Comparison of ENCODE assay signal across 21 cellular contexts in the genomic region with DNA sequence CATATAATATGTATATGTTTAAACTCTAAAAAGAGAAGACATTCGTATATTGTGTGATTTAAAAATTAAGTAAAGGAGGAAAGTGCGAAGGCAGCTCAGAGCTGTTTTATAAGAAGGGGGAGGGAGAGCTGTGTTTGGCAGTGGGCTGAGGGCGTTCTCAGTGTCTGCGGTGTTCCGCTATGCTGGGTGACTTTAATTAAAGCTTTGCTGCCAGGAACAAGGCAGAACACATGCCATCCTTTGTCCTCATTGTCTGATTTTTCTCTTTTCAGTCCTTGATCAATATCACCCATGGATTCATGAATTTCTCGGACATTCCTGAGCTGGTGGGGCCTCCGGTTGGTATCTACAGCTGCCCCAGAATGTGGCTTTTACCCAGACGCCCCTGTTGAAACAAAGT.
"Had no signal": no experiment of that assay in that cellular context is flagged by ENCODE, and none has a peak within 500 bp of the region (broad histone marks: within the 10 kb centered on the region; RNA-seq: fewer than 3 reads in every experiment).

No MANE protein-coding gene starts in this region.

- H3K9me3 Mint-ChIP-seq: activated CD4-positive, alpha-beta T cell treated with anti-CD3 and anti-CD28 coated beads, Interleukin-2, amount 10 ng/mL, durations not matched to agents 24 days and 14 days; activated naive CD8-positive, alpha-beta T cell treated with anti-CD3 and anti-CD28 coated beads for 36 hours; activated T-cell treated with anti-CD3 and anti-CD28 coated beads, Interleukin-2, amount 50 U/mL, for 72 hours; natural killer cell treated with Interleukin-12 subunit alpha and Interleukin-12 subunit beta and Interleukin-15 and Interleukin-18, amount 100 ng/mL, for 72 hours; stimulated activated memory B cell treated with anti-CD40 and anti-IgM and Interleukin-4, amounts not matched to agents 10 μg/mL and 1 μg/mL and 100 μg/mL, for 72 hours had no signal

- H3K4me3 ChIP-seq: breast epithelium, left ventricle myocardium inferior, mucosa of descending colon, ovary, sigmoid colon, tibial nerve, vagina had no signal

- H3K27me3 Mint-ChIP-seq: activated naive CD8-positive, alpha-beta T cell treated with anti-CD3 and anti-CD28 coated beads for 36 hours; natural killer cell treated with Interleukin-12 subunit alpha and Interleukin-12 subunit beta and Interleukin-15 and Interleukin-18, amount 100 ng/mL, for 72 hours; stimulated activated memory B cell treated with anti-CD40 and anti-IgM and Interleukin-4, amounts not matched to agents 10 μg/mL and 1 μg/mL and 100 μg/mL, for 72 hours had no signal

- H3K4me3 Mint-ChIP-seq: activated CD4-positive, alpha-beta T cell treated with anti-CD3 and anti-CD28 coated beads, Interleukin-2, amount 10 ng/mL, durations not matched to agents 24 days and 14 days; activated CD8-positive, alpha-beta T cell treated with anti-CD3 and anti-CD28 coated beads, Interleukin-2, amount 10 ng/mL, durations not matched to agents 7 days and 5 days; activated naive CD8-positive, alpha-beta T cell treated with anti-CD3 and anti-CD28 coated beads for 36 hours; activated T-cell treated with anti-CD3 and anti-CD28 coated beads, Interleukin-2, amount 50 U/mL, for 72 hours; natural killer cell treated with Interleukin-12 subunit alpha and Interleukin-12 subunit beta and Interleukin-15 and Interleukin-18, amount 100 ng/mL, for 72 hours; stimulated activated memory B cell treated with anti-CD40 and anti-IgM and Interleukin-4, amounts not matched to agents 10 μg/mL and 1 μg/mL and 100 μg/mL, for 72 hours had no signal

- H3K36me3 Mint-ChIP-seq: activated naive CD8-positive, alpha-beta T cell treated with anti-CD3 and anti-CD28 coated beads for 36 hours; natural killer cell treated with Interleukin-12 subunit alpha and Interleukin-12 subunit beta and Interleukin-15 and Interleukin-18, amount 100 ng/mL, for 72 hours; stimulated activated memory B cell treated with anti-CD40 and anti-IgM and Interleukin-4, amounts not matched to agents 10 μg/mL and 1 μg/mL and 100 μg/mL, for 72 hours had no signal

- ATAC-seq: activated CD8-positive, alpha-beta T cell treated with anti-CD3 and anti-CD28 coated beads, Interleukin-2, amount 10 ng/mL, durations not matched to agents 7 days and 5 days; activated T-cell treated with anti-CD3 and anti-CD28 coated beads, Interleukin-2, amount 50 U/mL, for 72 hours; mucosa of descending colon; natural killer cell treated with Interleukin-12 subunit alpha and Interleukin-12 subunit beta and Interleukin-15 and Interleukin-18, amount 100 ng/mL, for 72 hours; stimulated activated memory B cell treated with anti-CD40 and anti-IgM and Interleukin-4, amounts not matched to agents 10 μg/mL and 1 μg/mL and 100 μg/mL, for 72 hours had no signal

- H3K27ac Mint-ChIP-seq: activated CD4-positive, alpha-beta T cell treated with anti-CD3 and anti-CD28 coated beads, Interleukin-2, amount 10 ng/mL, durations not matched to agents 24 days and 14 days; activated CD8-positive, alpha-beta T cell treated with anti-CD3 and anti-CD28 coated beads, Interleukin-2, amount 10 ng/mL, durations not matched to agents 7 days and 5 days; activated naive CD8-positive, alpha-beta T cell treated with anti-CD3 and anti-CD28 coated beads for 36 hours; activated T-cell treated with anti-CD3 and anti-CD28 coated beads, Interleukin-2, amount 50 U/mL, for 72 hours; stimulated activated memory B cell treated with anti-CD40 and anti-IgM and Interleukin-4, amounts not matched to agents 10 μg/mL and 1 μg/mL and 100 μg/mL, for 72 hours had no signal

- H3K27ac ChIP-seq: breast epithelium, left ventricle myocardium inferior, ovary, tibial nerve, vagina had no signal

- H3K9me3 ChIP-seq: breast epithelium, left ventricle myocardium inferior, mucosa of descending colon, ovary, sigmoid colon, tibial nerve, vagina had no signal

- H3K36me3 ChIP-seq: breast epithelium, ovary, vagina had no signal

- DNase-seq: activated CD4-positive, alpha-beta T cell treated with anti-CD3 and anti-CD28 coated beads, Interleukin-2, amount 10 ng/mL, durations not matched to agents 24 days and 14 days; activated CD4-positive, CD25-positive, alpha-beta regulatory T cell; activated CD8-positive, alpha-beta memory T cell treated with anti-CD3 and anti-CD28 coated beads, Interleukin-2, amount 50 U/mL, for 4 hours; activated CD8-positive, alpha-beta T cell treated with anti-CD3 and anti-CD28 coated beads, Interleukin-2, amount 10 ng/mL, durations not matched to agents 7 days and 5 days; activated gamma-delta T cell treated with Interleukin-2 at 50 U/mL for 16 hours; activated naive CD8-positive, alpha-beta T cell treated with anti-CD3 and anti-CD28 coated beads for 36 hours; activated T-cell treated with anti-CD3 and anti-CD28 coated beads, Interleukin-2, amount 50 U/mL, for 72 hours; amygdala; cerebellar nuclear complex; dermis blood vessel endothelial cell; left ventricle myocardium inferior; mucosa of descending colon; ovary; sigmoid colon; stimulated activated CD4-positive, alpha-beta T cell treated with anti-CD3 and anti-CD28 coated beads, Interleukin-2, amount 100 ng/mL, for 48 hours; T-helper 2 cell had no signal

- H3K27me3 ChIP-seq: breast epithelium, ovary, sigmoid colon, tibial nerve, vagina had no signal

- H3K4me1 ChIP-seq: breast epithelium had no signal
